Comparison of ENCODE assay signal across 1 cellular context in genomic region chr14:103879570-103880333, GRCh38.
TF ChIP-seq lines count a peak whose summit lies in the region.

No MANE protein-coding gene starts in this region.

TF ChIP-seq in HepG2, 621 proteins besides CTCF, POLR2A, EP300 and RAD21 (continued from another document and continues in another):
- TF ChIP-seq ZBTB44 (CRISPR knock-in tag; IDR thresholded peaks at IDR 0.05) (peak; percentile 30; the same call in 1 of the 2 replicates), ZNF773 (CRISPR knock-in tag; IDR thresholded peaks at IDR 0.05; ENCODE audit: borderline replicate concordance) (no peak), HNF1B (CRISPR knock-in tag; IDR thresholded peaks at IDR 0.05) (peak; percentile 99), U2AF1 (optimal IDR thresholded peaks at IDR 0.05; ENCODE audit: low read depth, low read length) (peak; percentile 15), ZFP91 (CRISPR knock-in tag; IDR thresholded peaks at IDR 0.05; ENCODE audit: borderline replicate concordance) (no peak; the same call in 1 of the 2 replicates), ZFAT (CRISPR knock-in tag; conservative IDR thresholded peaks at IDR 0.05) (no peak), ATF2 (CRISPR knock-in tag; IDR thresholded peaks at IDR 0.05) (no peak; the same call in 1 of the 2 replicates), TFE3 (CRISPR knock-in tag; IDR thresholded peaks at IDR 0.05) (peak; percentile 63), SRSF1 (optimal IDR thresholded peaks at IDR 0.05; ENCODE audit: low read depth, low read length) (peak; percentile 98), ZNF280B (CRISPR knock-in tag; IDR thresholded peaks at IDR 0.05; ENCODE audit: borderline replicate concordance) (peak; percentile 92), KDM2A (CRISPR knock-in tag; IDR thresholded peaks at IDR 0.05; ENCODE audit: borderline replicate concordance, low read depth) (peak; percentile 80), HOXA5 (CRISPR knock-in tag; IDR thresholded peaks at IDR 0.05) (0 out of 2 replicates have a peak, but pooled peaks have one; percentile 62), RBM39 (IDR thresholded peaks at IDR 0.05; ENCODE audit: low read depth, low read length, poor library complexity, severe bottlenecking) (no peak), JUN (CRISPR knock-in tag; IDR thresholded peaks at IDR 0.05) (no peak), CENPT (CRISPR knock-in tag; IDR thresholded peaks at IDR 0.05; ENCODE audit: low read depth) (no peak), ADNP (CRISPR knock-in tag; IDR thresholded peaks at IDR 0.05) (peak; percentile 96), FOXP1 (IDR thresholded peaks at IDR 0.05) (no peak), FOXP1 (CRISPR knock-in tag; IDR thresholded peaks at IDR 0.05) (peak; percentile 65; the same call in 1 of the 2 replicates), PHF8 (CRISPR knock-in tag; IDR thresholded peaks at IDR 0.05) (peak; percentile 55), ETS1 (CRISPR knock-in tag; IDR thresholded peaks at IDR 0.05) (no peak), ZNF3 (CRISPR knock-in tag; IDR thresholded peaks at IDR 0.05) (no peak), ZNF10 (CRISPR knock-in tag; IDR thresholded peaks at IDR 0.05; ENCODE audit: borderline replicate concordance, low read depth) (no peak), ZNF776 (CRISPR knock-in tag; IDR thresholded peaks at IDR 0.05) (no peak; the same call in 1 of the 2 replicates), ZFP37 (CRISPR knock-in tag; IDR thresholded peaks at IDR 0.05; ENCODE audit: borderline replicate concordance) (no peak; the same call in 1 of the 2 replicates), KDM6A (CRISPR knock-in tag; IDR thresholded peaks at IDR 0.05; ENCODE audit: low read depth) (peak; percentile 54; the same call in 1 of the 2 replicates), ZNF205 (CRISPR knock-in tag; IDR thresholded peaks at IDR 0.05) (0 out of 2 replicates have a peak, but pooled peaks have one; percentile 72), TAF1 (CRISPR knock-in tag; IDR thresholded peaks at IDR 0.05) (peak; percentile 82), ZNF616 (CRISPR knock-in tag; IDR thresholded peaks at IDR 0.05; ENCODE audit: low read depth) (peak; percentile 26; the same call in 1 of the 2 replicates), MIER3 (CRISPR knock-in tag; IDR thresholded peaks at IDR 0.05; ENCODE audit: borderline replicate concordance) (peak; percentile 60; the same call in 1 of the 2 replicates), TIGD3 (CRISPR knock-in tag; IDR thresholded peaks at IDR 0.05; ENCODE audit: borderline replicate concordance) (peak; percentile 88; the same call in 1 of the 2 replicates), GABPA (IDR thresholded peaks at IDR 0.05; ENCODE audit: low read depth, low read length) (no peak), GABPA (CRISPR knock-in tag; IDR thresholded peaks at IDR 0.05; ENCODE audit: low read depth) (peak; percentile 76), SIN3B (IDR thresholded peaks at IDR 0.05; ENCODE audit: low read length) (no peak), E2F2 (CRISPR knock-in tag; IDR thresholded peaks at IDR 0.05; ENCODE audit: borderline replicate concordance) (no peak), HIVEP1 (CRISPR knock-in tag; IDR thresholded peaks at IDR 0.05) (peak; percentile 88; the same call in 1 of the 2 replicates), ZNF329 (CRISPR knock-in tag; IDR thresholded peaks at IDR 0.05; ENCODE audit: low read depth) (no peak), MLLT10 (CRISPR knock-in tag; IDR thresholded peaks at IDR 0.05) (no peak), NFKBIZ (CRISPR knock-in tag; IDR thresholded peaks at IDR 0.05) (no peak; the same call in 1 of the 2 replicates), SALL2 (CRISPR knock-in tag; IDR thresholded peaks at IDR 0.05) (no peak; the same call in 1 of the 2 replicates), REST (IDR thresholded peaks at IDR 0.05; ENCODE audit: borderline replicate concordance in 1 of 2, low read depth in 1 of 2, low read length in 2 of 2) (peak in 1 of 2 experiments; percentile 35; a peak in 1 of 4 replicates), ZNF879 (CRISPR knock-in tag; IDR thresholded peaks at IDR 0.05) (0 out of 2 replicates have a peak, but pooled peaks have one; percentile 20), ZNF746 (CRISPR knock-in tag; IDR thresholded peaks at IDR 0.05) (peak; percentile 64), ZNF230 (CRISPR knock-in tag; IDR thresholded peaks at IDR 0.05) (no peak), SMAD3 (CRISPR knock-in tag; IDR thresholded peaks at IDR 0.05) (peak; percentile 77)
